23 cellular contexts compared by ENCODE assay signal in genomic region chr13:66071018-66071417, GRCh38.
"Had no signal": no experiment of that assay in that cellular context is flagged by ENCODE, and none has a peak within 500 bp of the region (broad histone marks: within the 10 kb centered on the region; RNA-seq: fewer than 3 reads in every experiment).

No MANE protein-coding gene starts in this region.

- H3K36me3 Mint-ChIP-seq: activated naive CD8-positive, alpha-beta T cell treated with anti-CD3 and anti-CD28 coated beads for 36 hours had no signal

- H3K4me3 Mint-ChIP-seq: activated CD8-positive, alpha-beta T cell treated with anti-CD3 and anti-CD28 coated beads, Interleukin-2, amount 10 ng/mL, durations not matched to agents 7 days and 5 days; activated naive CD4-positive, alpha-beta T cell treated with anti-CD3 and anti-CD28 coated beads for 36 hours; activated naive CD8-positive, alpha-beta T cell treated with anti-CD3 and anti-CD28 coated beads for 36 hours; activated T-cell treated with anti-CD3 and anti-CD28 coated beads, Interleukin-2, amount 50 U/mL, for 24 hours; T-helper 17 cell had no signal

- H3K4me1 Mint-ChIP-seq: activated naive CD8-positive, alpha-beta T cell treated with anti-CD3 and anti-CD28 coated beads for 36 hours; T-helper 17 cell had no signal

- H3K9me3 Mint-ChIP-seq: activated naive CD4-positive, alpha-beta T cell treated with anti-CD3 and anti-CD28 coated beads for 36 hours; activated naive CD8-positive, alpha-beta T cell treated with anti-CD3 and anti-CD28 coated beads for 36 hours had no signal

- H3K27ac ChIP-seq: brain microvascular endothelial cell, PC-9 had no signal

- H3K27me3 Mint-ChIP-seq: activated naive CD8-positive, alpha-beta T cell treated with anti-CD3 and anti-CD28 coated beads for 36 hours; activated T-cell treated with anti-CD3 and anti-CD28 coated beads, Interleukin-2, amount 50 U/mL, for 24 hours; T-helper 17 cell had no signal

- ATAC-seq: activated CD8-positive, alpha-beta T cell treated with anti-CD3 and anti-CD28 coated beads, Interleukin-2, amount 10 ng/mL, durations not matched to agents 7 days and 5 days; T-helper 17 cell had no signal

- H3K4me3 ChIP-seq: PC-9 had no signal

- H3K27me3 ChIP-seq: brain microvascular endothelial cell had no signal

- H3K36me3 ChIP-seq: brain microvascular endothelial cell had no signal

- H3K4me2 ChIP-seq: PC-9 had no signal

- H2AFZ ChIP-seq: PC-9 had no signal

- FAIRE-seq: TTC549 had no signal

- DNase-seq: activated CD4-positive, alpha-beta T cell treated with anti-CD3 and anti-CD28 coated beads for 48 hours; activated CD4-positive, alpha-beta T cell treated with anti-CD3 and anti-CD28 coated beads, Interleukin-2, amount 50 U/mL, for 4 hours; activated CD4-positive, CD25-positive, alpha-beta regulatory T cell treated with anti-CD3 and anti-CD28 coated beads, Interleukin-2, amount 50 U/mL, for 72 hours; activated CD8-positive, alpha-beta T cell treated with anti-CD3 and anti-CD28 coated beads, Interleukin-2, amount 10 ng/mL, durations not matched to agents 7 days and 5 days; activated gamma-delta T cell; activated naive CD4-positive, alpha-beta T cell treated with anti-CD3 and anti-CD28 coated beads for 36 hours; activated naive CD8-positive, alpha-beta T cell treated with anti-CD3 and anti-CD28 coated beads for 36 hours; activated T-cell treated with anti-CD3 and anti-CD28 coated beads, Interleukin-2, amount 50 U/mL, for 24 hours; brain microvascular endothelial cell; cerebellar nuclear complex; Kasumi-1; KBM-7; NCI-H1105 treated with DMSO at 0.1 percent for 48 hours; NCI-H1436 treated with DMSO at 0.1 percent for 48 hours; NCI-H187; NCI-H2081; NCI-H510A treated with DMSO at 0.1 percent for 48 hours; NCI-H69; PC-9; SHP77 treated with DMSO at 0.1 percent for 48 hours; T-helper 17 cell; T-helper 9 cell had no signal
